Comparison of ENCODE assay signal across 1 cellular context in the genomic region with DNA sequence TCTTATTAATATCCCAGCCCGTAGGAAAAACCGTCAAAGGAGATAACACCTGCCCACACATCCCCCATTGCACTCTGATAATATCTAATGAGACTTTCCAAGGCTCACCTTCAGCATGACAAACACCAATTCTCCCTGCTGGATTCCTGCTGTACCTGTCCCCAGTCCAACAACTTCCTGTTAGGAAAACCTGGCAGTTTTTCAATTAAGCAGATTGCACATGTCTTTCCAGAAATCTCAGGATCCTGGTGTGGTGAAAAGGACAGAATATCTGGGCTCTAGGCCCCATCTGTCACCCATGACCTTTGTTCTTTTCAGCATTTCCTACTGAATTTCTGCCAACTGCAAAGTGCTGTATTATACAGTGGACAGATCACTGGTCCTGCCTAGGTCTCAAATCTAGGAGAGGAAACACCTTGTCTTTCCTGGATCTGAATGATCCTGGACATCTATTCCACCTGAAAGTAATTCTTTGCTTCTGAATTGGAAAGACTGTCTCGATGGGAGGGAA.
TF ChIP-seq lines count a peak whose summit lies in the region.

No MANE protein-coding gene starts in this region.

TF ChIP-seq in K562, 482 proteins besides CTCF, POLR2A, EP300 and RAD21:
- TF ChIP-seq DPF2 (IDR thresholded peaks at IDR 0.05) (peak; percentile 21; the same call in 1 of the 2 replicates), EGR1 (conservative IDR thresholded peaks at IDR 0.05) (0 out of 2 replicates have a peak, but pooled peaks have one; percentile 4)
- TF ChIP-seq, protein P1, sequence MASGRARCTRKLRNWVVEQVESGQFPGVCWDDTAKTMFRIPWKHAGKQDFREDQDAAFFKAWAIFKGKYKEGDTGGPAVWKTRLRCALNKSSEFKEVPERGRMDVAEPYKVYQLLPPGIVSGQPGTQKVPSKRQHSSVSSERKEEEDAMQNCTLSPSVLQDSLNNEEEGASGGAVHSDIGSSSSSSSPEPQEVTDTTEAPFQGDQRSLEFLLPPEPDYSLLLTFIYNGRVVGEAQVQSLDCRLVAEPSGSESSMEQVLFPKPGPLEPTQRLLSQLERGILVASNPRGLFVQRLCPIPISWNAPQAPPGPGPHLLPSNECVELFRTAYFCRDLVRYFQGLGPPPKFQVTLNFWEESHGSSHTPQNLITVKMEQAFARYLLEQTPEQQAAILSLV (tag; IDR thresholded peaks at IDR 0.05) = no peak
